ENCODE assay signal across 9 cellular contexts in the genomic region with DNA sequence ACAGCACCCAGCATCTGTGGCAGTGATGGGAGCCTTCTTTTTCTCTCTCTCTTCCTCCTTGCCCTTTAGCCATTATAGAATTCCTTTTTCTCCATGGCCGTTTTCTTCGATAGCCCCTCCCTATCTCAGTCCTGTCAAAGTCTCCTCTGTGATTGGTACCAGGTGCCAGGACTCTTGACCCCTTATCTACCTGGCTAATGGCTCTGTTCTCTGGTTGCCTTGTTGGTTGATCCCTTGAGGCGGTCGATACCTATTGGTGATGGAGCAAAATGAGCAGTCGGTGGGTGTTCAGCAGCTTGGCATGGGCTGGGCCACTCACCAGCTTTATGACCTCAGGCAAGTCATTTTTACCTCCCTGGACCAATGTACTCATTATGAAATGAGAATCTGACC. TPM values are rescaled to one million over a fixed set of nuclear protein-coding genes. Genes with fewer than 3 reads are reported as not detected.
DNase-seq lines count a peak whose midpoint lies in the region; ATAC-seq and TF ChIP-seq lines count a peak whose summit lies in the region.
"Had no signal": no experiment of that assay in that cellular context is flagged by ENCODE, and none has a peak within 500 bp of the region (broad histone marks: within the 10 kb centered on the region; RNA-seq: fewer than 3 reads in every experiment).

No MANE protein-coding gene starts in this region.

- H3K4me3 Mint-ChIP-seq in Calu3 (ENCODE audit: low read depth, unreplicated experiment) (peak overlapping the region; percentile 82), nephron (peak overlapping the region; percentile 80 to 94 (median 93))
- H3K4me3 Mint-ChIP-seq in dendritic cell treated with granulocyte-macrophage colony-stimulating factor and Interleukin-4, amounts not matched to agents 40 ng/mL and 50 ng/mL, for 4 days: peak overlapping the region; percentile 59

- peaks cover 58% of the 10 kb centered on the region for H3K36me3 Mint-ChIP-seq in Calu3 (ENCODE audit: insufficient read depth, unreplicated experiment)
- peaks cover 18% of the 10 kb centered on the region for H3K36me3 Mint-ChIP-seq in dendritic cell treated with granulocyte-macrophage colony-stimulating factor and Interleukin-4, amounts not matched to agents 40 ng/mL and 50 ng/mL, for 4 days (ENCODE audit: low read depth)
- H3K36me3 Mint-ChIP-seq in nephron (ENCODE audit: low read depth): no peaks in the 10 kb centered on the region

- peak overlapping the region; percentile 95 for H3K27ac Mint-ChIP-seq in Calu3 (ENCODE audit: unreplicated experiment)
- H3K27ac Mint-ChIP-seq in dendritic cell treated with granulocyte-macrophage colony-stimulating factor and Interleukin-4, amounts not matched to agents 40 ng/mL and 50 ng/mL, for 4 days: peak overlapping the region; percentile 96
- H3K27ac Mint-ChIP-seq in nephron: no peak overlapping the region

- H3K4me1 ChIP-seq in KMS-11 (ENCODE audit: low read depth, poor library complexity, severe bottlenecking): peaks cover 63% of the 10 kb centered on the region

- no peaks in the 10 kb centered on the region for H4K20me1 ChIP-seq in KMS-11 (ENCODE audit: insufficient read depth)

- CTCF ChIA-PET in Calu3 (lab: Charles Lee): interaction anchor here (2.4 kb wide), 1 partner anchor 133 kb away, joined by 34 read pairs; no protein-coding TSS in a partner anchor

- TF ChIP-seq CTCF in Calu3 (IDR thresholded peaks at IDR 0.05; ENCODE audit: unreplicated experiment) (no peak), KMS-11 (conservative IDR thresholded peaks at IDR 0.05; ENCODE audit: low read depth, low read length) (no peak), nephron (IDR thresholded peaks at IDR 0.05; ENCODE audit: unreplicated experiment in 3 of 3) (no peak)

- H3K79me2 ChIP-seq in KMS-11 (ENCODE audit: insufficient read depth, low read depth): peaks cover 24% of the 10 kb centered on the region; the same call in 1 of the 2 replicates

- no peaks in the 10 kb centered on the region for H3K36me3 ChIP-seq in KMS-11 (ENCODE audit: insufficient read depth)

- H3K9me3 Mint-ChIP-seq in Calu3 (ENCODE audit: low read depth, unreplicated experiment) (no peaks in the 10 kb centered on the region), nephron (no peaks in the 10 kb centered on the region)
- no peaks in the 10 kb centered on the region for H3K9me3 Mint-ChIP-seq in dendritic cell treated with granulocyte-macrophage colony-stimulating factor and Interleukin-4, amounts not matched to agents 40 ng/mL and 50 ng/mL, for 4 days

- no TSS peak for BruUV-seq in Calu3 (replicated peaks; lab: Mats Ljungman, UMichigan)

- H2AFZ ChIP-seq in KMS-11 (ENCODE audit: low read depth): no peak overlapping the region

- H3K27ac ChIP-seq in KMS-11: no peak overlapping the region

- H3K27me3 Mint-ChIP-seq in Calu3 (ENCODE audit: unreplicated experiment): peaks cover 43% of the 10 kb centered on the region
- peaks cover 41% of the 10 kb centered on the region for H3K27me3 Mint-ChIP-seq in dendritic cell treated with granulocyte-macrophage colony-stimulating factor and Interleukin-4, amounts not matched to agents 40 ng/mL and 50 ng/mL, for 4 days
- H3K27me3 Mint-ChIP-seq in nephron (ENCODE audit: low read depth): peaks cover 54% of the 10 kb centered on the region

- no peak for ATAC-seq in GM21529 (IDR thresholded peaks at IDR 0.05; ENCODE audit: unreplicated experiment)
- ATAC-seq in HG02763 (IDR thresholded peaks at IDR 0.05; ENCODE audit: unreplicated experiment): no peak
- ATAC-seq in GM18517 (IDR thresholded peaks at IDR 0.05; ENCODE audit: unreplicated experiment): no peak

- intact Hi-C loops in Calu3 (cut with micrococcal nuclease; ENCODE audit: unreplicated experiment): no loop called here
- intact Hi-C loops in dendritic cell treated with granulocyte-macrophage colony-stimulating factor and Interleukin-4, amounts not matched to agents 40 ng/mL and 50 ng/mL, for 4 days (cut with micrococcal nuclease): no loop called here

- no peak for DNase-seq in Calu3
- DNase-seq in NCI-H2081 treated with DMSO at 0.1 percent for 48 hours (lab: John Stamatoyannopoulos, UW): no peak
- DNase-seq: GOT3 had no signal

- H3K9ac ChIP-seq in KMS-11: no peak overlapping the region

- H3K4me1 Mint-ChIP-seq in Calu3 (ENCODE audit: low read depth, unreplicated experiment) (peaks cover 36% of the 10 kb centered on the region), nephron (peaks cover 39% of the 10 kb centered on the region)
- H3K4me1 Mint-ChIP-seq in dendritic cell treated with granulocyte-macrophage colony-stimulating factor and Interleukin-4, amounts not matched to agents 40 ng/mL and 50 ng/mL, for 4 days (ENCODE audit: low read depth): peaks cover 77% of the 10 kb centered on the region

- H3K4me2 ChIP-seq in KMS-11: peak overlapping the region; percentile 58

- H3K27me3 ChIP-seq in KMS-11 (ENCODE audit: insufficient read depth, low read depth): peaks cover 24% of the 10 kb centered on the region

- H3K4me3 ChIP-seq in KMS-11 (IDR thresholded peaks at IDR 0.05; ENCODE audit: insufficient read depth, low read depth, low read length): no peak overlapping the region

RNA-seq across cellular contexts. Expression of gene ATF3, which starts 2.0 kb away (rescaled TPM):
- 11.1 and 13.0 TPM in 2 replicates for total RNA-seq in Calu3 (2022)

Comparison
In these comparisons a context has a peak if more than half of its experiments do, and no peak if none do; other contexts are left out.
1. H3K27ac Mint-ChIP-seq: peak in Calu3 (single experiment) and dendritic cell treated with granulocyte-macrophage colony-stimulating factor and Interleukin-4, amounts not matched to agents 40 ng/mL and 50 ng/mL, for 4 days (single experiment); none in nephron (0 of 3).
2. Peak in every context shown above with its lines, with median percentiles within 50 percentile points of each other: H3K4me3 Mint-ChIP-seq.